In the genomic region with DNA sequence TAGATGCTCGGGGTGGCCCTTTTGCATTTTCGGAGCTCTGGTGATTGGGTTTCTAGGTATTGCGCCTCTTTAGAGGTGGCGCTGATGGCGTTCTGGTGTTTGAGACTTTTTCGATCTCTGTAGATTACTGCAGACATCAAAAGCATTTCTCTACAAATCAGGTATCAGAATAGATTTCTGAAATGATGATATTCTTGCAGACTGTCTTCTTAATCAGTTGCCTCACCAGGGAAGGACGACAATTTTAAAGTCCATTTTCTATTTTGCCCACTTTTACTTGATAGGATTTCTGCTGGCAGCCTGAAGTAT, we compare ENCODE assay signal across 10 cellular contexts.
DNase-seq lines count a peak whose midpoint lies in the region; FAIRE-seq and TF ChIP-seq lines count a peak whose summit lies in the region.
"Had no signal": no experiment of that assay in that cellular context is flagged by ENCODE, and none has a peak within 500 bp of the region (broad histone marks: within the 10 kb centered on the region; RNA-seq: fewer than 3 reads in every experiment).

No MANE protein-coding gene starts in this region.

- no peak overlapping the region for H3K9ac ChIP-seq in BLaER1
- no peak overlapping the region for H3K9ac ChIP-seq in mesenchymal stem cell (ENCODE audit: low read length)

- TF ChIP-seq CTCF in LNCaP clone FGC (IDR thresholded peaks at IDR 0.05; ENCODE audit: control insufficient read depth, extremely low read depth, insufficient read depth), result no peak
- no peak for TF ChIP-seq CTCF in ovary (IDR thresholded peaks at IDR 0.05)
- no peak for TF ChIP-seq CTCF in foreskin fibroblast (IDR thresholded peaks at IDR 0.05; ENCODE audit: low read depth, low read length)

- 0 out of 2 replicates have a peak, but pooled peaks cover 7% of the 10 kb centered on the region for H3K36me3 ChIP-seq in BLaER1
- H3K36me3 ChIP-seq in effector memory CD4-positive, alpha-beta T cell (ENCODE audit: control insufficient read depth, insufficient read depth, low read length), result no peaks in the 10 kb centered on the region
- H3K36me3 ChIP-seq in ovary, result no peaks in the 10 kb centered on the region
- H3K36me3 ChIP-seq in mesenchymal stem cell (ENCODE audit: control insufficient read depth in 1 of 2, insufficient read depth in 2 of 2, low read depth in 1 of 2, low read length in 2 of 2), result peaks cover 0 to 3% of the 10 kb centered on the region in 2 experiments

- H3K18ac ChIP-seq in mesenchymal stem cell (ENCODE audit: low read depth in 1 of 2, low read length in 2 of 2), result no peak overlapping the region

- H3K23ac ChIP-seq in mesenchymal stem cell (ENCODE audit: low read length in 2 of 2), result no peak overlapping the region

- WGBS in ovary, 3 donors, result 25 to 35% (median 33%) methylated on average over 7 of the region's 7 CpGs
- WGBS in mesenchymal stem cell, result 86% methylated on average over 3 of the region's 7 CpGs

- TF ChIP-seq POLR2A in ovary (IDR thresholded peaks at IDR 0.05), result no peak

- FAIRE-seq in RCC 7860 (lab: Jason Lieb, UNC), result no peak

- H3K9me3 ChIP-seq in BLaER1 (no peaks in the 10 kb centered on the region), ovary (no peaks in the 10 kb centered on the region), mesenchymal stem cell (ENCODE audit: control insufficient read depth, low read length) (no peaks in the 10 kb centered on the region)
- H3K9me3 ChIP-seq in effector memory CD4-positive, alpha-beta T cell (ENCODE audit: control insufficient read depth, low read length), result no peaks in the 10 kb centered on the region

- no peak overlapping the region for H4K8ac ChIP-seq in mesenchymal stem cell (ENCODE audit: low read length)

- H3K27ac ChIP-seq in BLaER1, result no peak overlapping the region
- no peak overlapping the region for H3K27ac ChIP-seq in effector memory CD4-positive, alpha-beta T cell (ENCODE audit: insufficient read depth, low read length, poor library complexity, severe bottlenecking)
- H3K27ac ChIP-seq in ovary, result no peak overlapping the region
- no peak overlapping the region for H3K27ac ChIP-seq in mesenchymal stem cell (ENCODE audit: low read length, poor library complexity, severe bottlenecking)

- no peak overlapping the region for H4K91ac ChIP-seq in mesenchymal stem cell (ENCODE audit: low read length)

- H2AK5ac ChIP-seq in mesenchymal stem cell (ENCODE audit: low read length, severe bottlenecking), result no peak overlapping the region

- no peaks in the 10 kb centered on the region for H3K79me1 ChIP-seq in mesenchymal stem cell (replicated peaks; ENCODE audit: low read length, poor library complexity, severe bottlenecking)

- no peak overlapping the region for H2BK15ac ChIP-seq in mesenchymal stem cell (ENCODE audit: low read depth, poor library complexity, severe bottlenecking)

- H3K4me2 ChIP-seq in BLaER1 (peak overlapping the region; percentile 80), mesenchymal stem cell (ENCODE audit: low read length, poor library complexity, severe bottlenecking) (no peak overlapping the region)

- no peak overlapping the region for H3K14ac ChIP-seq in mesenchymal stem cell (ENCODE audit: low read length in 2 of 2)

- H3K4me1 ChIP-seq in BLaER1 (peaks cover 16% of the 10 kb centered on the region), ovary (ENCODE audit: insufficient read depth) (peaks cover 4% of the 10 kb centered on the region), mesenchymal stem cell (ENCODE audit: control insufficient read depth, insufficient read depth, low read depth, low read length) (peaks cover 14% of the 10 kb centered on the region)
- no peaks in the 10 kb centered on the region for H3K4me1 ChIP-seq in effector memory CD4-positive, alpha-beta T cell (ENCODE audit: control insufficient read depth, insufficient read depth, low read length, poor library complexity, severe bottlenecking)

- H3K4me3 ChIP-seq in BLaER1, result no peak overlapping the region
- peak overlapping the region; percentile 14; the same call in 1 of the 2 replicates for H3K4me3 ChIP-seq in LNCaP clone FGC (ENCODE audit: low read depth, low read length)
- peak overlapping the region; percentile 41 for H3K4me3 ChIP-seq in effector memory CD4-positive, alpha-beta T cell (ENCODE audit: insufficient read depth, low read depth, low read length, poor library complexity, severe bottlenecking)
- H3K4me3 ChIP-seq in ovary, result peak overlapping the region; percentile 44
- no peak overlapping the region for H3K4me3 ChIP-seq in mesenchymal stem cell (ENCODE audit: insufficient read depth in 1 of 2, low read depth in 1 of 2, low read length in 2 of 2)
- H3K4me3 ChIP-seq in foreskin fibroblast (ENCODE audit: low read depth in 1 of 2, low read length in 2 of 2), result no peak overlapping the region

- intact Hi-C loops in ovary (cut with DNase I), result no loop called here

- H3K4ac ChIP-seq in mesenchymal stem cell (ENCODE audit: low read depth in 1 of 2, low read length in 2 of 2), result no peak overlapping the region

- H4K20me1 ChIP-seq in BLaER1, result no peaks in the 10 kb centered on the region

- no peak overlapping the region for H2BK5ac ChIP-seq in mesenchymal stem cell (ENCODE audit: low read depth, low read length, poor library complexity, severe bottlenecking)

- H2BK120ac ChIP-seq in mesenchymal stem cell (ENCODE audit: low read depth, low read length), result no peak overlapping the region

- TF ChIP-seq EP300 in ovary (IDR thresholded peaks at IDR 0.05), result no peak

- DNase-seq in LNCaP clone FGC (ENCODE audit: low read depth), result no peak
- DNase-seq in effector memory CD4-positive, alpha-beta T cell, result no peak
- no peak for DNase-seq in ovary
- no peak for DNase-seq in mesenchymal stem cell
- no peak for DNase-seq in foreskin fibroblast
- DNase-seq in RCC 7860 (ENCODE audit: low spot score), result no peak
- DNase-seq in NOMO-1 treated with DMSO at 0.1 percent for 48 hours (lab: John Stamatoyannopoulos, UW; ENCODE audit: unreplicated experiment), result no peak
- DNase-seq: EL, NCI-H2107 had no signal

- no peak overlapping the region for H2AFZ ChIP-seq in mesenchymal stem cell (ENCODE audit: low read depth, low read length)

- no peak overlapping the region for H2BK12ac ChIP-seq in mesenchymal stem cell (ENCODE audit: low read length in 2 of 2)

- H3K27me3 ChIP-seq in BLaER1 (0 out of 2 replicates have a peak, but pooled peaks cover 9% of the 10 kb centered on the region), ovary (no peaks in the 10 kb centered on the region), mesenchymal stem cell (ENCODE audit: control insufficient read depth in 1 of 2, insufficient read depth in 1 of 2, low read length in 2 of 2) (peaks cover 34 to 64% of the 10 kb centered on the region in 2 experiments)
- H3K27me3 ChIP-seq in effector memory CD4-positive, alpha-beta T cell (replicated peaks; ENCODE audit: control insufficient read depth, insufficient read depth, low read length, poor library complexity, severe bottlenecking), result peaks cover 7% of the 10 kb centered on the region

Comparison
In these comparisons a context has a peak if more than half of its experiments do, and no peak if none do; other contexts are left out.
1. H3K4me3 ChIP-seq: peak in LNCaP clone FGC (single experiment), effector memory CD4-positive, alpha-beta T cell (single experiment) and ovary (single experiment); none in BLaER1 (single experiment), mesenchymal stem cell (0 of 2) and foreskin fibroblast (0 of 2).